In the genomic region with DNA sequence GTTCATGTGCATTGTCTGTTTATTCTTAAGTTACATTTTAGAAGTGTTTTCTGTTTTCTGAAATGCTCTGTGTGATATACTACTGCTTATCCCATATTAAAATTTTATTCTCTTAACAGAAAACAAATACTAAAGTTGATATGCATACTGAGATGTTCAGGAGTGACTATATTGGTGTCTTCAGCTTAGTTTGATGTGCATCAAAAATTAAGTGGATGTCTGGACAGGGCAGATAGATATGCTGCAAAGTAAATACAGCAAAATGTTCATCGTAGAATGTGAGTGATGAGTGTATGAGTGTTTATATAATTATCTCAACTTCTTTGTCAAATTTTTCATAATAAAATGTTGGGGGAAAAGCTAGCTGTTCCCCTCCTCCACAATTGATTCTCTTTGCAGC, we compare ENCODE assay signal across 24 cellular contexts. TPM values are rescaled to one million over a fixed set of nuclear protein-coding genes. Genes with fewer than 3 reads are reported as not detected.
DNase-seq lines count a peak whose midpoint lies in the region; ATAC-seq lines count a peak whose summit lies in the region.
"Had no signal": no experiment of that assay in that cellular context is flagged by ENCODE, and none has a peak within 500 bp of the region (broad histone marks: within the 10 kb centered on the region; RNA-seq: fewer than 3 reads in every experiment).

No MANE protein-coding gene starts in this region.

- no peaks in the 10 kb centered on the region for H3K27me3 Mint-ChIP-seq in activated T-helper 17 cell treated with anti-CD3 and anti-CD28 coated beads, Interleukin-2, amount 50 U/mL, for 72 hours
- H3K27me3 Mint-ChIP-seq in naive B cell = no peaks in the 10 kb centered on the region
- H3K27me3 Mint-ChIP-seq: stimulated activated naive CD8-positive, alpha-beta T cell treated with anti-CD3 and anti-CD28 coated beads, Interleukin-15, amount 100 ng/mL, for 72 hours; type B pancreatic cell had no signal

- H3K27ac Mint-ChIP-seq in activated T-helper 17 cell treated with anti-CD3 and anti-CD28 coated beads, Interleukin-2, amount 50 U/mL, for 72 hours = no peak overlapping the region
- peak overlapping the region in 2 of 6 donors; percentile 72 to 78 for H3K27ac Mint-ChIP-seq in naive B cell
- H3K27ac Mint-ChIP-seq: stimulated activated naive CD8-positive, alpha-beta T cell treated with anti-CD3 and anti-CD28 coated beads, Interleukin-15, amount 100 ng/mL, for 72 hours; type B pancreatic cell had no signal

- no peak overlapping the region for H2AFZ ChIP-seq in GM23248

- ATAC-seq in activated T-helper 17 cell treated with anti-CD3 and anti-CD28 coated beads, Interleukin-2, amount 50 U/mL, for 72 hours (replicated peaks) = no peak
- ATAC-seq in naive B cell (ENCODE audit: low read depth in 2 of 2) (no peak), GM19463 (IDR thresholded peaks at IDR 0.05; ENCODE audit: unreplicated experiment) (no peak), GM21423 (IDR thresholded peaks at IDR 0.05; ENCODE audit: unreplicated experiment) (no peak), HG02588 (IDR thresholded peaks at IDR 0.05; ENCODE audit: unreplicated experiment) (no peak)
- ATAC-seq: stimulated activated naive CD8-positive, alpha-beta T cell treated with anti-CD3 and anti-CD28 coated beads, Interleukin-15, amount 100 ng/mL, for 72 hours had no signal

- no peak overlapping the region for H3K27ac ChIP-seq in BLaER1
- peak overlapping the region; percentile 11; the same call in 1 of the 2 replicates for H3K27ac ChIP-seq in GM23248
- H3K27ac ChIP-seq: ovary had no signal

- H3K4me1 ChIP-seq in BLaER1 (peaks cover 66% of the 10 kb centered on the region), GM23248 (ENCODE audit: insufficient read depth) (peaks cover 56% of the 10 kb centered on the region)

- no peaks in the 10 kb centered on the region for H3K9me3 Mint-ChIP-seq in activated T-helper 17 cell treated with anti-CD3 and anti-CD28 coated beads, Interleukin-2, amount 50 U/mL, for 72 hours
- no peaks in the 10 kb centered on the region for H3K9me3 Mint-ChIP-seq in naive B cell
- H3K9me3 Mint-ChIP-seq: stimulated activated naive CD8-positive, alpha-beta T cell treated with anti-CD3 and anti-CD28 coated beads, Interleukin-15, amount 100 ng/mL, for 72 hours; type B pancreatic cell had no signal

- WGBS in GM23248 (ENCODE audit: low coverage in 1 of 2, low lambda C conversion rate in 2 of 2, missing lambda C conversion rate in 2 of 2), 2 experiments = 24 to 54% methylated on average over 1 of the region's 1 CpG

- H3K36me3 ChIP-seq in BLaER1 (peaks cover 2% of the 10 kb centered on the region; the same call in 1 of the 2 replicates), GM23248 (ENCODE audit: low read depth) (no peaks in the 10 kb centered on the region; the same call in 1 of the 2 replicates)
- H3K36me3 ChIP-seq: ovary had no signal

- H3K36me3 Mint-ChIP-seq in activated T-helper 17 cell treated with anti-CD3 and anti-CD28 coated beads, Interleukin-2, amount 50 U/mL, for 72 hours (ENCODE audit: low read depth) = peaks cover 10% of the 10 kb centered on the region
- H3K36me3 Mint-ChIP-seq in naive B cell = no peaks in the 10 kb centered on the region

- no peak for DNase-seq in GM23248
- no peak for DNase-seq in naive B cell
- DNase-seq in NCI-H1694 treated with DMSO at 0.1 percent for 48 hours (lab: John Stamatoyannopoulos, UW) = no peak
- DNase-seq: activated gamma-delta T cell; anterior cingulate cortex; effector memory CD4-positive, alpha-beta T cell; H7; MM.1S; NCI-H1694; NCI-H2227 treated with DMSO at 0.1 percent for 48 hours; ovary; stimulated activated CD4-positive, alpha-beta T cell treated with anti-CD3 and anti-CD28 coated beads, Interleukin-1b, Interleukin-23, amount 100 ng/mL, for 48 hours; stimulated activated naive CD8-positive, alpha-beta T cell treated with anti-CD3 and anti-CD28 coated beads, Interleukin-15, amount 100 ng/mL, for 72 hours; T-helper 9 cell had no signal

- H3K4me3 ChIP-seq in BLaER1 = no peak overlapping the region
- H3K4me3 ChIP-seq in GM23248 = no peak overlapping the region
- H3K4me3 ChIP-seq: ovary had no signal

- H3K9me2 ChIP-seq in GM23248 (ENCODE audit: insufficient read depth) = no peaks in the 10 kb centered on the region

- H4K20me1 ChIP-seq in BLaER1 (peaks cover 100% of the 10 kb centered on the region), GM23248 (ENCODE audit: insufficient read depth) (peaks cover 66% of the 10 kb centered on the region)

- peaks cover 35% of the 10 kb centered on the region for H3K4me1 Mint-ChIP-seq in activated T-helper 17 cell treated with anti-CD3 and anti-CD28 coated beads, Interleukin-2, amount 50 U/mL, for 72 hours
- peaks cover 42 to 66% (median 45%) of the 10 kb centered on the region in 3 donors for H3K4me1 Mint-ChIP-seq in naive B cell

- H3K9ac ChIP-seq in BLaER1 (no peak overlapping the region), GM23248 (no peak overlapping the region)

- in situ Hi-C loops in GM23248 (cut with MboI) = loop anchor here (25.0 kb wide), 1 partner anchor 240 kb away; no protein-coding TSS in a partner anchor

- peaks cover 100% of the 10 kb centered on the region for H3K79me2 ChIP-seq in GM23248 (ENCODE audit: insufficient read depth)

- H3F3A ChIP-seq in GM23248 (ENCODE audit: insufficient read depth) = peaks cover 13% of the 10 kb centered on the region; the same call in 1 of the 2 replicates

- H3K4me2 ChIP-seq in BLaER1 (peak overlapping the region; percentile 61), GM23248 (ENCODE audit: unreplicated experiment) (no peak overlapping the region)

- peak overlapping the region; percentile 44 for H3K4me3 Mint-ChIP-seq in activated T-helper 17 cell treated with anti-CD3 and anti-CD28 coated beads, Interleukin-2, amount 50 U/mL, for 72 hours
- H3K4me3 Mint-ChIP-seq in naive B cell = peak overlapping the region in 6 of 8 donors; percentile 37 to 67 (median 58)
- H3K4me3 Mint-ChIP-seq: type B pancreatic cell had no signal

- H3K27me3 ChIP-seq in BLaER1 (no peaks in the 10 kb centered on the region), GM23248 (replicated peaks; ENCODE audit: insufficient read depth) (no peaks in the 10 kb centered on the region)
- H3K27me3 ChIP-seq: ovary had no signal

- H3K9me3 ChIP-seq in BLaER1 = no peaks in the 10 kb centered on the region
- no peaks in the 10 kb centered on the region for H3K9me3 ChIP-seq in GM23248 (ENCODE audit: low read depth)
- H3K9me3 ChIP-seq: Caco-2, ovary had no signal

RNA-seq across cellular contexts. Expression of a gene that starts 13.2 kb away (rescaled TPM):
- 204 and 277 TPM in 2 replicates for total RNA-seq in GM23248 (2014; rRNA removed; shearing (Covaris generic))
- 290 and 299 TPM in 2 replicates for polyA plus RNA-seq in GM23248 (2016; fragmentation: Nextera tagmentation; extraction: Ambion mirVana)
- total RNA-seq in activated T-helper 17 cell treated with anti-CD3 and anti-CD28 coated beads, Interleukin-2, amount 50 U/mL, for 72 hours = 100 to 1,000 TPM; 135 to 185 TPM
- polyA plus RNA-seq in naive B cell (ENCODE audit: low read depth in 6 of 6) = 100 to 1,000 TPM; 240 to 309 (median 258) TPM

RNA-seq across cellular contexts. Expression of a gene that starts 41.2 kb away (rescaled TPM):
- not detected in 2 replicates for total RNA-seq in GM23248 (2014; rRNA removed; shearing (Covaris generic))
- polyA plus RNA-seq in GM23248 (2016; fragmentation: Nextera tagmentation; extraction: Ambion mirVana) (not detected in 2 replicates), naive B cell (ENCODE audit: low read depth in 6 of 6) (under 1 TPM in 2 of 6 donors, not detected in 4; 0.19 to 0.20 TPM)
- total RNA-seq in activated T-helper 17 cell treated with anti-CD3 and anti-CD28 coated beads, Interleukin-2, amount 50 U/mL, for 72 hours = not detected
- total RNA-seq: Caco-2, cerebellum, H7, HepG2, left lobe of liver had no signal
- polyA plus RNA-seq: HepG2 had no signal
